ENCODE assay signal across 8 cellular contexts in genomic region chr19:15417699-15418098, GRCh38. TPM values are rescaled to one million over a fixed set of nuclear protein-coding genes. Genes with fewer than 3 reads are reported as not detected.
DNase-seq lines count a peak whose midpoint lies in the region; ATAC-seq and TF ChIP-seq lines count a peak whose summit lies in the region.

No MANE protein-coding gene starts in this region.

- H3K9ac ChIP-seq in adipocyte (ENCODE audit: low read length) (peak overlapping the region; percentile 94), subcutaneous abdominal adipose tissue (ENCODE audit: low read length in 5 of 5) (peak overlapping the region; percentile 84 to 96 (median 92))

- ATAC-seq in left ventricle myocardium superior (no peak), HG02678 (IDR thresholded peaks at IDR 0.05; ENCODE audit: unreplicated experiment) (no peak)

- in situ Hi-C loops in KBM-7 (cut with MboI; ENCODE audit: low pct_unique_long_range_greater_than_20kb, low sequenced_read_pairs): no loop called here

- no peaks in the 10 kb centered on the region for H3K36me3 ChIP-seq in cardiac muscle cell
- H3K36me3 ChIP-seq in adipocyte (ENCODE audit: control insufficient read depth, insufficient read depth, low read length, severe bottlenecking): peaks cover 29% of the 10 kb centered on the region
- peaks cover 0 to 9% (median 7%) of the 10 kb centered on the region in 5 donors for H3K36me3 ChIP-seq in subcutaneous abdominal adipose tissue (ENCODE audit: control insufficient read depth in 5 of 5, insufficient read depth in 5 of 5, low read length in 5 of 5)

- H3K4me3 ChIP-seq in cardiac muscle cell: peak overlapping the region; percentile 96
- H3K4me3 ChIP-seq in adipocyte (ENCODE audit: low read length): peak overlapping the region; percentile 93
- H3K4me3 ChIP-seq in subcutaneous abdominal adipose tissue (ENCODE audit: low read depth in 1 of 5, low read length in 5 of 5): peak overlapping the region; percentile 89 to 99 (median 96)

- intact Hi-C loops in left ventricle myocardium superior (cut with micrococcal nuclease): no loop called here

- H3K4me1 ChIP-seq in cardiac muscle cell (ENCODE audit: low read depth): peaks cover 31% of the 10 kb centered on the region
- H3K4me1 ChIP-seq in adipocyte (ENCODE audit: control insufficient read depth, insufficient read depth, low read length): peaks cover 35% of the 10 kb centered on the region
- peaks cover 3 to 59% (median 51%) of the 10 kb centered on the region in 5 donors for H3K4me1 ChIP-seq in subcutaneous abdominal adipose tissue (ENCODE audit: control insufficient read depth in 5 of 5, insufficient read depth in 5 of 5, low read length in 5 of 5)

- no peak for TF ChIP-seq CTCF in cardiac muscle cell (IDR thresholded peaks at IDR 0.05; ENCODE audit: low read depth, low read length)

- H3K9me3 ChIP-seq in cardiac muscle cell (ENCODE audit: low read depth) (no peaks in the 10 kb centered on the region), adipocyte (ENCODE audit: control insufficient read depth, low read length) (no peaks in the 10 kb centered on the region), subcutaneous abdominal adipose tissue (ENCODE audit: control insufficient read depth in 5 of 5, low read length in 5 of 5) (no peaks in the 10 kb centered on the region)

- H3K27me3 ChIP-seq in cardiac muscle cell: no peaks in the 10 kb centered on the region
- H3K27me3 ChIP-seq in adipocyte (replicated peaks; ENCODE audit: control insufficient read depth, insufficient read depth, low read length): no peaks in the 10 kb centered on the region
- H3K27me3 ChIP-seq in subcutaneous abdominal adipose tissue (ENCODE audit: control insufficient read depth in 5 of 5, insufficient read depth in 4 of 5, low read length in 5 of 5): no peaks in the 10 kb centered on the region

- H3K27ac ChIP-seq in cardiac muscle cell (peak overlapping the region; percentile 95), subcutaneous abdominal adipose tissue (ENCODE audit: low read depth, low read length) (peak overlapping the region; percentile 94)

- DNase-seq in cardiac muscle cell (ENCODE audit: low read depth in 1 of 2, low spot score in 1 of 2) (peak in 1 of 2 donors; percentile 22), left ventricle myocardium superior (no peak), adipocyte (ENCODE audit: low read depth) (peak; percentile 52), iris pigment epithelial cell (ENCODE audit: low read depth) (peak; percentile 34), KBM-7 (no peak)
- DNase-seq in activated CD8-positive, alpha-beta memory T cell treated with anti-CD3 and anti-CD28 coated beads for 24 hours: no peak

RNA-seq across cellular contexts. Expression of gene AKAP8L, which starts 1.1 kb away (rescaled TPM):
- total RNA-seq in cardiac muscle cell: 207 and 410 TPM in 2 replicates
- 235 and 328 TPM in 2 replicates for polyA plus RNA-seq in cardiac muscle cell
- 82.5 TPM for total RNA-seq in left ventricle myocardium superior

RNA-seq across cellular contexts. Expression of gene WIZ, which starts 32.1 kb away (rescaled TPM):
- total RNA-seq in cardiac muscle cell: 60.4 and 82.7 TPM in 2 replicates
- polyA plus RNA-seq in cardiac muscle cell: 40.3 and 45.9 TPM in 2 replicates
- 32.2 TPM for total RNA-seq in left ventricle myocardium superior

RNA-seq across cellular contexts. Expression of gene AKAP8, which starts 38.1 kb away (rescaled TPM):
- total RNA-seq in cardiac muscle cell (16.3 and 34.5 TPM in 2 replicates), left ventricle myocardium superior (24.0 TPM)
- polyA plus RNA-seq in cardiac muscle cell: 17.8 and 24.1 TPM in 2 replicates

RNA-seq across cellular contexts. Expression of gene RASAL3, which starts 46.6 kb away (rescaled TPM):
- total RNA-seq in cardiac muscle cell (0.14 TPM in 1 of 2 replicates, not detected in the other), left ventricle myocardium superior (2.0 TPM)
- polyA plus RNA-seq in cardiac muscle cell: 0.46 TPM in 1 of 2 replicates, not detected in the other

Comparison
In these comparisons a context has a peak if more than half of its experiments do, and no peak if none do; other contexts are left out.
1. DNase-seq: peak in adipocyte (single experiment) and iris pigment epithelial cell (single experiment); none in left ventricle myocardium superior (single experiment), KBM-7 (single experiment) and activated CD8-positive, alpha-beta memory T cell treated with anti-CD3 and anti-CD28 coated beads for 24 hours (single experiment).
2. Peak in every context shown above with its lines, with median percentiles within 50 percentile points of each other: H3K4me3 ChIP-seq.